8 cellular contexts compared by ENCODE assay signal in genomic region chr6:47308674-47309325, GRCh38. TPM values are rescaled to one million over a fixed set of nuclear protein-coding genes. Genes with fewer than 3 reads are reported as not detected.
DNase-seq lines count a peak whose midpoint lies in the region; ATAC-seq and TF ChIP-seq lines count a peak whose summit lies in the region.

No MANE protein-coding gene starts in this region.

- intact Hi-C loops in left colon (cut with DNase I, micrococcal nuclease), result loop anchor here in 1 of 2 donors (2.0 to 10.0 kb wide), 2 partner anchors 64 to 212 kb away; no protein-coding TSS in a partner anchor
- intact Hi-C loops in stomach (cut with DNase I; ENCODE audit: low total_unique reads), result loop anchor here (5.0 kb wide), 1 partner anchor 211 kb away; no protein-coding TSS in a partner anchor

- ATAC-seq in left colon, result peak; percentile 51

- H3K4me3 ChIP-seq in stomach, result peak overlapping the region; percentile 84 to 93 (median 88)

- no peak overlapping the region for H2AK5ac ChIP-seq in H9 (ENCODE audit: insufficient read length, low read length)

- H2BK15ac ChIP-seq in H9 (ENCODE audit: low read depth, low read length), result no peak overlapping the region

- DNase-seq in NCI-H2227 (lab: John Stamatoyannopoulos, UW; ENCODE audit: unreplicated experiment) (peak; percentile 13), NCI-H2227 treated with DMSO at 0.1 percent for 48 hours (lab: John Stamatoyannopoulos, UW) (no peak), H9 (peak; percentile 46), NCI-H69 (lab: John Stamatoyannopoulos, UW) (peak; percentile 77), caudate nucleus (lab: John Stamatoyannopoulos, UW) (peak in 37 of 61 donors; percentile 1 to 77 (median 45)), left colon (peak; percentile 43 to 64), stomach (peak; percentile 29), GM10266 (ENCODE audit: extremely low spot score) (no peak)

- no peak overlapping the region for H2BK12ac ChIP-seq in H9 (ENCODE audit: insufficient read length, low read depth, low read length)

- peak overlapping the region; percentile 66 for H3K18ac ChIP-seq in H9 (ENCODE audit: insufficient read length, low read depth, low read length)

- no peak overlapping the region for H3K27ac ChIP-seq in H9 (ENCODE audit: insufficient read length, low read depth, low read length)
- no peak overlapping the region for H3K27ac ChIP-seq in caudate nucleus (ENCODE audit: low read depth, low read length)
- H3K27ac ChIP-seq in stomach, result peak overlapping the region; percentile 91 to 95 (median 93)

- H3T11ph ChIP-seq in H9 (ENCODE audit: low read length), result no peak overlapping the region

- no peak for TF ChIP-seq EP300 in stomach (IDR thresholded peaks at IDR 0.05)

- H4K5ac ChIP-seq in H9 (ENCODE audit: insufficient read length, low read depth, low read length), result no peak overlapping the region

- H3K9ac ChIP-seq in H9 (ENCODE audit: extremely low read depth, insufficient read length, low read length), result peak overlapping the region; percentile 73

- H3K36me3 ChIP-seq in stomach, result no peaks in the 10 kb centered on the region

- no peaks in the 10 kb centered on the region for H3K79me1 ChIP-seq in H9 (ENCODE audit: insufficient read depth, low read depth, low read length, poor library complexity, severe bottlenecking)

- no CpG with 5 or more reads among the region's 49 CpGs for WGBS in H9 (ENCODE audit: extremely low coverage, insufficient read length, low lambda C conversion rate)
- WGBS in stomach, 5 donors, result 0 to 4% (median 1%) methylated on average over 24 to 49 of the region's 49 CpGs

- H2BK120ac ChIP-seq in H9 (ENCODE audit: low read depth, low read length, poor library complexity, severe bottlenecking), result no peak overlapping the region

- H3K27ac Mint-ChIP-seq in H9, result peak overlapping the region in 2 of 3 experiments; percentile 25 to 88; a peak in 2 of 7 replicates

- peak overlapping the region; percentile 79 for H3K14ac ChIP-seq in H9 (ENCODE audit: insufficient read depth, low read length)

- H3K4me1 ChIP-seq in H9 (ENCODE audit: insufficient read depth, low read length) (peaks cover 2% of the 10 kb centered on the region; the same call in 1 of the 2 replicates), stomach (peaks cover 6 to 54% (median 38%) of the 10 kb centered on the region in 4 donors)

- no peaks in the 10 kb centered on the region for H3K27me3 Mint-ChIP-seq in H9 (ENCODE audit: low read depth)

- peaks cover 36 to 37% of the 10 kb centered on the region in 2 experiments for H3K4me1 Mint-ChIP-seq in H9

- peaks cover 6 to 16% (median 16%) of the 10 kb centered on the region in 3 experiments for H3K36me3 Mint-ChIP-seq in H9 (ENCODE audit: insufficient read depth in 1 of 3, low read depth in 3 of 3)

- TF ChIP-seq POLR2A in stomach (IDR thresholded peaks at IDR 0.05), result no peak

- no peaks in the 10 kb centered on the region for H4K20me1 ChIP-seq in H9 (ENCODE audit: control insufficient read depth, insufficient read depth, insufficient read length)

- peak overlapping the region; percentile 38 for H3K4ac ChIP-seq in H9 (ENCODE audit: low read depth, low read length)

- peaks cover 7% of the 10 kb centered on the region for H3K23me2 ChIP-seq in H9 (ENCODE audit: insufficient read length, low read depth, low read length, poor library complexity, severe bottlenecking)

- peak overlapping the region; percentile 91 to 96 for H3K4me3 Mint-ChIP-seq in H9

- no peak overlapping the region for H3K23ac ChIP-seq in H9 (ENCODE audit: insufficient read length, low read depth, low read length)

- H3K27me3 ChIP-seq in H9 (ENCODE audit: insufficient read depth, low read length) (no peaks in the 10 kb centered on the region), stomach (peaks cover 0 to 17% (median 0%) of the 10 kb centered on the region in 3 donors)

- no peak overlapping the region for H2BK20ac ChIP-seq in H9 (ENCODE audit: low read depth, low read length, poor library complexity, severe bottlenecking)

- no peaks in the 10 kb centered on the region for H3K9me3 ChIP-seq in H9 (ENCODE audit: control insufficient read depth, low read depth, low read length)
- no peaks in the 10 kb centered on the region for H3K9me3 ChIP-seq in stomach

- no peak overlapping the region for H2BK5ac ChIP-seq in H9 (ENCODE audit: insufficient read length, low read length)

- H4K91ac ChIP-seq in H9 (ENCODE audit: insufficient read length, low read depth, low read length), result peak overlapping the region; percentile 79

- peak overlapping the region; percentile 99 for H3K4me2 ChIP-seq in H9 (ENCODE audit: insufficient read depth, insufficient read length, low read length)

- TF ChIP-seq CTCF in H9 (conservative IDR thresholded peaks at IDR 0.05), result no peak
- TF ChIP-seq CTCF in stomach (IDR thresholded peaks at IDR 0.05), result no peak
- no peak for TF ChIP-seq CTCF in GM10266 (IDR thresholded peaks at IDR 0.05; ENCODE audit: control insufficient read depth, insufficient read depth, low read depth, missing control alignments)

- peaks cover 34% of the 10 kb centered on the region for H3K79me2 ChIP-seq in H9 (ENCODE audit: insufficient read depth, low read length)

- no peak overlapping the region for H4K8ac ChIP-seq in H9 (replicated peaks; ENCODE audit: insufficient read length, low read depth, low read length)

- no peak overlapping the region for H3K56ac ChIP-seq in H9 (ENCODE audit: insufficient read length, low read depth, low read length)

- H2AFZ ChIP-seq in H9 (ENCODE audit: low read length), result no peak overlapping the region

- peaks cover 11 to 16% of the 10 kb centered on the region in 2 experiments for H3K9me3 Mint-ChIP-seq in H9

RNA-seq across cellular contexts. Expression of gene TNFRSF21, which starts 0.9 kb away (rescaled TPM):
- 39.1 and 40.9 TPM in 2 replicates for total RNA-seq in H9 (2021)
- 100 to 1,000 TPM in 1 of 2 donors, 10 to 100 TPM in 1; 67.7 to 129 TPM for total RNA-seq in left colon
- total RNA-seq in stomach, result 100 to 1,000 TPM in 1 of 5 donors, 10 to 100 TPM in 4; 33.8 to 112 (median 56.7) TPM
- polyA plus RNA-seq in stomach, result 10 to 100 TPM; 24.7 to 32.6 (median 26.7) TPM

Comparison
In these comparisons a context has a peak if more than half of its experiments do, and no peak if none do; other contexts are left out.
1. DNase-seq: peak in NCI-H2227 (single experiment), H9 (single experiment), NCI-H69 (single experiment), caudate nucleus (37 of 61), left colon (2 of 2) and stomach (single experiment); none in NCI-H2227 treated with DMSO at 0.1 percent for 48 hours (single experiment) and GM10266 (single experiment).
2. H3K27ac ChIP-seq: peak in stomach (5 of 5); none in H9 (single experiment) and caudate nucleus (single experiment).